Comparison of ENCODE assay signal across 10 cellular contexts in genomic region chr22:39245130-39246039, GRCh38. TPM values are rescaled to one million over a fixed set of nuclear protein-coding genes. Genes with fewer than 3 reads are reported as not detected.
DNase-seq lines count a peak whose midpoint lies in the region; ATAC-seq and TF ChIP-seq lines count a peak whose summit lies in the region.
"Had no signal": no experiment of that assay in that cellular context is flagged by ENCODE, and none has a peak within 500 bp of the region (broad histone marks: within the 10 kb centered on the region; RNA-seq: fewer than 3 reads in every experiment).

No MANE protein-coding gene starts in this region.

- H3K27ac Mint-ChIP-seq in activated T-helper 2 cell treated with anti-CD3 and anti-CD28 coated beads, Interferon-gamma antibody, Interleukin-2, Interleukin-4, amounts not matched to agents 10 μg/mL and 5 μg/mL and 100 μg/mL, durations not matched to agents 14 hours and 24 hours and 36 hours, result peak overlapping the region; percentile 3
- no peak overlapping the region for H3K27ac Mint-ChIP-seq in stimulated activated effector memory CD8-positive, alpha-beta T cell treated with anti-CD3 and anti-CD28 coated beads, Interleukin-12 subunit alpha, Interleukin-12 subunit beta, amount 100 ng/mL, for 72 hours

- H3K4me3 ChIP-seq in HEK293 (ENCODE audit: low read depth, low read length) (no peak overlapping the region), iPS-15b (ENCODE audit: low read depth, low read length) (peak overlapping the region; percentile 35)

- H3K9ac ChIP-seq in iPS-15b (ENCODE audit: low read depth, low read length), result no peak overlapping the region

- no peak overlapping the region for H3K27ac ChIP-seq in HEK293 (ENCODE audit: extremely low read depth, low read depth, low read length)

- peaks cover 6% of the 10 kb centered on the region for H3K36me3 Mint-ChIP-seq in activated T-helper 2 cell treated with anti-CD3 and anti-CD28 coated beads, Interferon-gamma antibody, Interleukin-2, Interleukin-4, amounts not matched to agents 10 μg/mL and 5 μg/mL and 100 μg/mL, durations not matched to agents 14 hours and 24 hours and 36 hours (ENCODE audit: low read depth)
- H3K36me3 Mint-ChIP-seq in stimulated activated effector memory CD8-positive, alpha-beta T cell treated with anti-CD3 and anti-CD28 coated beads, Interleukin-12 subunit alpha, Interleukin-12 subunit beta, amount 100 ng/mL, for 72 hours, result peaks cover 16% of the 10 kb centered on the region

- POLR2A ChIA-PET in HEK293 (lab: Yijun Ruan, JAX), result interaction anchor here (0.6 to 5.4 kb wide), 19 partner anchors 8 to 444 kb away, joined by 3 to 26 read pairs (median 4); partner anchors contain the start of gene RPL3

- H3K4me1 Mint-ChIP-seq in activated T-helper 2 cell treated with anti-CD3 and anti-CD28 coated beads, Interferon-gamma antibody, Interleukin-2, Interleukin-4, amounts not matched to agents 10 μg/mL and 5 μg/mL and 100 μg/mL, durations not matched to agents 14 hours and 24 hours and 36 hours (ENCODE audit: low read depth), result peaks cover 19% of the 10 kb centered on the region
- H3K4me1 Mint-ChIP-seq in stimulated activated effector memory CD8-positive, alpha-beta T cell treated with anti-CD3 and anti-CD28 coated beads, Interleukin-12 subunit alpha, Interleukin-12 subunit beta, amount 100 ng/mL, for 72 hours, result peaks cover 36% of the 10 kb centered on the region

- no peaks in the 10 kb centered on the region for H3K9me3 ChIP-seq in HEK293 (ENCODE audit: control insufficient read depth, insufficient read depth, low read depth, low read length)
- H3K9me3 ChIP-seq in iPS-15b (ENCODE audit: control insufficient read depth, insufficient read depth, low read length), result no peaks in the 10 kb centered on the region
- H3K9me3 ChIP-seq: Peyer's patch had no signal

- CTCF ChIA-PET in HEK293 (lab: Yijun Ruan, JAX), result interaction anchor here (0.7 to 2.4 kb wide), 5 partner anchors 38 to 624 kb away, joined by 3 to 12 read pairs (median 5); no protein-coding TSS in a partner anchor

- intact Hi-C loops in activated T-helper 2 cell treated with anti-CD3 and anti-CD28 coated beads, Interferon-gamma antibody, Interleukin-2, Interleukin-4, amounts not matched to agents 10 μg/mL and 5 μg/mL and 100 μg/mL, durations not matched to agents 14 hours and 24 hours and 36 hours (cut with micrococcal nuclease), result loop anchor here (1.0 kb wide), 1 partner anchor 8 kb away; no protein-coding TSS in a partner anchor

- no peak for TF ChIP-seq CTCF in HEK293 (tag by site-specific recombination; IDR thresholded peaks at IDR 0.05)

- DNase-seq in activated T-helper 2 cell treated with anti-CD3 and anti-CD28 coated beads, Interferon-gamma antibody, Interleukin-2, Interleukin-4, amounts not matched to agents 10 μg/mL and 5 μg/mL and 100 μg/mL, durations not matched to agents 14 hours and 24 hours and 36 hours (ENCODE audit: low spot score), result no peak
- no peak for DNase-seq in stimulated activated effector memory CD8-positive, alpha-beta T cell treated with anti-CD3 and anti-CD28 coated beads, Interleukin-12 subunit alpha, Interleukin-12 subunit beta, amount 100 ng/mL, for 72 hours (ENCODE audit: low spot score in 2 of 2)
- no peak for DNase-seq in cortex of kidney (lab: John Stamatoyannopoulos, UW)
- DNase-seq in iPS-NIHi11 (ENCODE audit: low spot score), result no peak
- DNase-seq: NCI-H1092; Peyer's patch; stimulated activated CD4-positive, alpha-beta T cell treated with anti-CD3 and anti-CD28 coated beads, Interleukin-2, amount 100 ng/mL, for 24 hours had no signal

- H3K4me1 ChIP-seq in HEK293 (ENCODE audit: control insufficient read depth, insufficient read depth, low read length) (peaks cover 17% of the 10 kb centered on the region), iPS-15b (ENCODE audit: control insufficient read depth, insufficient read depth, low read length) (no peaks in the 10 kb centered on the region)

- H3K36me3 ChIP-seq in HEK293 (ENCODE audit: control insufficient read depth in 2 of 2, insufficient read depth in 1 of 2, low read length in 2 of 2) (no peaks in the 10 kb centered on the region), iPS-15b (ENCODE audit: control insufficient read depth, insufficient read depth, low read length) (peaks cover 3% of the 10 kb centered on the region)
- H3K36me3 ChIP-seq: Peyer's patch had no signal

- H3K27me3 Mint-ChIP-seq in activated T-helper 2 cell treated with anti-CD3 and anti-CD28 coated beads, Interferon-gamma antibody, Interleukin-2, Interleukin-4, amounts not matched to agents 10 μg/mL and 5 μg/mL and 100 μg/mL, durations not matched to agents 14 hours and 24 hours and 36 hours (ENCODE audit: low read depth), result peaks cover 58% of the 10 kb centered on the region

- no peak for ATAC-seq in stimulated activated effector memory CD8-positive, alpha-beta T cell treated with anti-CD3 and anti-CD28 coated beads, Interleukin-12 subunit alpha, Interleukin-12 subunit beta, amount 100 ng/mL, for 72 hours
- ATAC-seq in GM18867 (IDR thresholded peaks at IDR 0.05; ENCODE audit: unreplicated experiment), result no peak

- H3K4me3 Mint-ChIP-seq in activated T-helper 2 cell treated with anti-CD3 and anti-CD28 coated beads, Interferon-gamma antibody, Interleukin-2, Interleukin-4, amounts not matched to agents 10 μg/mL and 5 μg/mL and 100 μg/mL, durations not matched to agents 14 hours and 24 hours and 36 hours (ENCODE audit: low read depth), result peak overlapping the region; percentile 56
- peak overlapping the region; percentile 93 for H3K4me3 Mint-ChIP-seq in stimulated activated effector memory CD8-positive, alpha-beta T cell treated with anti-CD3 and anti-CD28 coated beads, Interleukin-12 subunit alpha, Interleukin-12 subunit beta, amount 100 ng/mL, for 72 hours

- no peaks in the 10 kb centered on the region for H3K9me3 Mint-ChIP-seq in activated T-helper 2 cell treated with anti-CD3 and anti-CD28 coated beads, Interferon-gamma antibody, Interleukin-2, Interleukin-4, amounts not matched to agents 10 μg/mL and 5 μg/mL and 100 μg/mL, durations not matched to agents 14 hours and 24 hours and 36 hours
- no peaks in the 10 kb centered on the region for H3K9me3 Mint-ChIP-seq in stimulated activated effector memory CD8-positive, alpha-beta T cell treated with anti-CD3 and anti-CD28 coated beads, Interleukin-12 subunit alpha, Interleukin-12 subunit beta, amount 100 ng/mL, for 72 hours

- H3K27me3 ChIP-seq in iPS-15b (ENCODE audit: control insufficient read depth, insufficient read depth, low read length), result peaks cover 69% of the 10 kb centered on the region

TF ChIP-seq in HEK293, 187 proteins besides CTCF, POLR2A, EP300 and RAD21:
- no peak for TF ChIP-seq ATF2 (tag by site-specific recombination; IDR thresholded peaks at IDR 0.05; ENCODE audit: low read depth)
- TF ChIP-seq ELK4 (IDR thresholded peaks at IDR 0.05; ENCODE audit: borderline replicate concordance, low read depth, low read length), result no peak
- TF ChIP-seq EGR2 (tag by site-specific recombination; IDR thresholded peaks at IDR 0.05; ENCODE audit: low read depth), result peak; percentile 90
- TF ChIP-seq ZNF2 (tag by site-specific recombination; IDR thresholded peaks at IDR 0.05), result no peak
- TF ChIP-seq ZNF701 (tag by site-specific recombination; IDR thresholded peaks at IDR 0.05), result no peak
- no peak for TF ChIP-seq ZNF404 (tag by site-specific recombination; IDR thresholded peaks at IDR 0.05)
- peak; percentile 91 for TF ChIP-seq ZFHX2 (tag by site-specific recombination; conservative IDR thresholded peaks at IDR 0.05)
- TF ChIP-seq ZNF37A (tag by site-specific recombination; IDR thresholded peaks at IDR 0.05), result no peak
- TF ChIP-seq ZNF114 (tag by site-specific recombination; IDR thresholded peaks at IDR 0.05), result no peak
- TF ChIP-seq SETDB1 (IDR thresholded peaks at IDR 0.05; ENCODE audit: insufficient read length, low read length), result no peak
- no peak for TF ChIP-seq ZNF544 (tag by site-specific recombination; IDR thresholded peaks at IDR 0.05)

RNA-seq across cellular contexts. Expression of gene PDGFB, which starts 0.6 kb away (rescaled TPM):
- 3.3 and 4.2 TPM in 2 replicates for total RNA-seq in activated T-helper 2 cell treated with anti-CD3 and anti-CD28 coated beads, Interferon-gamma antibody, Interleukin-2, Interleukin-4, amounts not matched to agents 10 μg/mL and 5 μg/mL and 100 μg/mL, durations not matched to agents 14 hours and 24 hours and 36 hours
